20 cellular contexts compared by ENCODE assay signal in genomic region chr2:15059870-15060617, GRCh38.
DNase-seq lines count a peak whose midpoint lies in the region; ATAC-seq and TF ChIP-seq lines count a peak whose summit lies in the region.
"Had no signal": no experiment of that assay in that cellular context is flagged by ENCODE, and none has a peak within 500 bp of the region (broad histone marks: within the 10 kb centered on the region; RNA-seq: fewer than 3 reads in every experiment).

No MANE protein-coding gene starts in this region.

- no peaks in the 10 kb centered on the region for H3F3A ChIP-seq in neural cell (ENCODE audit: insufficient read depth, low read length, poor library complexity, severe bottlenecking)

- peak; percentile 77 for TF ChIP-seq EP300 in neural cell (conservative IDR thresholded peaks at IDR 0.05; ENCODE audit: poor library complexity, severe bottlenecking)

- H3K9me2 ChIP-seq in neural cell (ENCODE audit: insufficient read depth, low read length), result no peaks in the 10 kb centered on the region

- H2AFZ ChIP-seq in neural cell (ENCODE audit: low read depth, low read length), result no peak overlapping the region
- H2AFZ ChIP-seq: neural progenitor cell had no signal

- H3K36me3 ChIP-seq in RWPE2 (ENCODE audit: low read depth) (no peaks in the 10 kb centered on the region), neural cell (ENCODE audit: insufficient read depth, low read length) (no peaks in the 10 kb centered on the region), right atrium auricular region (no peaks in the 10 kb centered on the region)
- H3K36me3 ChIP-seq: neural progenitor cell had no signal

- H3K4me3 ChIP-seq in RWPE2 (ENCODE audit: severe bottlenecking), result no peak overlapping the region
- peak overlapping the region; percentile 29 for H3K4me3 ChIP-seq in neural cell (ENCODE audit: low read length)
- H3K4me3 ChIP-seq in right atrium auricular region, result no peak overlapping the region
- H3K4me3 ChIP-seq: neural progenitor cell, testis had no signal

- H3K4me1 ChIP-seq in RWPE2 (ENCODE audit: insufficient read depth, poor library complexity, severe bottlenecking) (no peaks in the 10 kb centered on the region), right atrium auricular region (no peaks in the 10 kb centered on the region)
- H3K4me1 ChIP-seq: testis had no signal

- H3K9me3 ChIP-seq in RWPE2 (ENCODE audit: severe bottlenecking) (no peaks in the 10 kb centered on the region), neural cell (ENCODE audit: low read length) (no peaks in the 10 kb centered on the region), right atrium auricular region (peaks cover 0 to 5% of the 10 kb centered on the region in 2 donors)
- H3K9me3 ChIP-seq: testis had no signal

- H3K27me3 ChIP-seq in RWPE2 (ENCODE audit: insufficient read depth, poor library complexity, severe bottlenecking), result no peaks in the 10 kb centered on the region
- no peaks in the 10 kb centered on the region for H3K27me3 ChIP-seq in neural cell (ENCODE audit: insufficient read depth, low read depth, low read length)
- H3K27me3 ChIP-seq in right atrium auricular region, result no peaks in the 10 kb centered on the region
- H3K27me3 ChIP-seq: neural progenitor cell, testis had no signal

- no peak overlapping the region for H3K27ac ChIP-seq in RWPE2 (ENCODE audit: poor library complexity, severe bottlenecking)
- peak overlapping the region; percentile 66 for H3K27ac ChIP-seq in neural cell (ENCODE audit: low read length)
- H3K27ac ChIP-seq in right atrium auricular region, result no peak overlapping the region
- H3K27ac ChIP-seq: neural progenitor cell, testis had no signal

- H3K4me2 ChIP-seq in neural cell (ENCODE audit: low read length), result peak overlapping the region; percentile 2
- H3K4me2 ChIP-seq: neural progenitor cell had no signal

- ATAC-seq in RWPE2 (ENCODE audit: low read depth) (peak; percentile 50; the same call in 1 of the 3 replicates), HG02588 (IDR thresholded peaks at IDR 0.05; ENCODE audit: unreplicated experiment) (no peak)

- H4K20me1 ChIP-seq in neural cell (ENCODE audit: insufficient read depth), result no peaks in the 10 kb centered on the region

- DNase-seq in M059J (ENCODE audit: low read depth), result peak; percentile 20
- DNase-seq in NCI-H2107 treated with DMSO at 0.1 percent for 48 hours (lab: John Stamatoyannopoulos, UW; ENCODE audit: unreplicated experiment), result peak; percentile 80
- DNase-seq in RWPE2 (ENCODE audit: low spot score), result no peak
- no peak for DNase-seq in stimulated activated CD4-positive, alpha-beta T cell treated with anti-CD3 and anti-CD28 coated beads, Interleukin-15, amount 100 ng/mL, for 24 hours
- no peak for DNase-seq in right atrium auricular region (ENCODE audit: low spot score)
- DNase-seq: activated CD4-positive, alpha-beta T cell treated with anti-CD3 and anti-CD28 coated beads, Interleukin-2, amount 50 U/mL, for 4 hours; activated naive CD4-positive, alpha-beta T cell treated with anti-CD3 and anti-CD28 coated beads, Interleukin-2, amount 50 U/mL, for 16 hours; Calu3; hippocampal formation; Kasumi-1; kidney; NCI-H1694 treated with DMSO at 0.1 percent for 48 hours; NK-92 treated with Interleukin-12 subunit alpha and Interleukin-12 subunit beta, amount 100 ng/mL, for 24 hours; RPMI8226; stimulated activated CD4-positive, alpha-beta T cell treated with anti-CD3 and anti-CD28 coated beads, Interleukin-12 subunit alpha, Interleukin-12 subunit beta, amount 100 ng/mL, for 4 hours; SW 1271; testis had no signal

- TF ChIP-seq CTCF in RWPE2 (IDR thresholded peaks at IDR 0.05; ENCODE audit: poor library complexity, severe bottlenecking) (no peak), neural cell (IDR thresholded peaks at IDR 0.05; ENCODE audit: poor library complexity, severe bottlenecking) (no peak), right atrium auricular region (IDR thresholded peaks at IDR 0.05) (no peak)

- H3K9ac ChIP-seq in neural cell (ENCODE audit: low read length), result no peak overlapping the region
- H3K9ac ChIP-seq: neural progenitor cell had no signal

- no peaks in the 10 kb centered on the region for H3K79me2 ChIP-seq in neural cell (replicated peaks; ENCODE audit: insufficient read depth, low read length)

- peak; percentile 32 for TF ChIP-seq RAD21 in neural cell (conservative IDR thresholded peaks at IDR 0.05)

TF ChIP-seq in neural cell, 6 proteins besides CTCF, POLR2A, EP300 and RAD21:
- TF ChIP-seq POLR2AphosphoS5 (IDR thresholded peaks at IDR 0.05) (peak; percentile 85), TAF1 (IDR thresholded peaks at IDR 0.05; ENCODE audit: low read depth) (peak; percentile 21), MXI1 (conservative IDR thresholded peaks at IDR 0.05; ENCODE audit: poor library complexity, severe bottlenecking) (no peak), REST (IDR thresholded peaks at IDR 0.05; ENCODE audit: borderline replicate concordance) (peak; percentile 72), SMC3 (conservative IDR thresholded peaks at IDR 0.05; ENCODE audit: poor library complexity) (peak; percentile 25), EZH2 (IDR thresholded peaks at IDR 0.05; ENCODE audit: borderline replicate concordance, insufficient read depth, low read length, poor library complexity, severe bottlenecking) (no peak)

Comparison
In these comparisons a context has a peak if more than half of its experiments do, and no peak if none do; other contexts are left out.
1. DNase-seq: peak in M059J (single experiment) and NCI-H2107 treated with DMSO at 0.1 percent for 48 hours (single experiment); none in RWPE2 (single experiment), stimulated activated CD4-positive, alpha-beta T cell treated with anti-CD3 and anti-CD28 coated beads, Interleukin-15, amount 100 ng/mL, for 24 hours (single experiment) and right atrium auricular region (single experiment).